17 cellular contexts compared by ENCODE assay signal in genomic region chr3:83601704-83602103, GRCh38.
"Had no signal": no experiment of that assay in that cellular context is flagged by ENCODE, and none has a peak within 500 bp of the region (broad histone marks: within the 10 kb centered on the region; RNA-seq: fewer than 3 reads in every experiment).

No MANE protein-coding gene starts in this region.

- H3K36me3 Mint-ChIP-seq: naive B cell, neural progenitor cell had no signal

- H3K4me2 ChIP-seq: neural progenitor cell had no signal

- H3K4me1 Mint-ChIP-seq: naive B cell, neural progenitor cell had no signal

- H3K27ac ChIP-seq: left ventricle myocardium inferior, neural progenitor cell, ovary, sigmoid colon, thoracic aorta had no signal

- H3K4me1 ChIP-seq: left ventricle myocardium inferior, sigmoid colon had no signal

- H3K4me3 Mint-ChIP-seq: dendritic cell treated with granulocyte-macrophage colony-stimulating factor and Interleukin-4, amounts not matched to agents 40 ng/mL and 50 ng/mL, for 4 days; naive B cell; neural progenitor cell had no signal

- H3K36me3 ChIP-seq: left ventricle myocardium inferior, neural progenitor cell, ovary, sigmoid colon, thoracic aorta had no signal

- H3K4me3 ChIP-seq: left ventricle myocardium inferior, neural progenitor cell, ovary, sigmoid colon, thoracic aorta had no signal

- H3K9ac ChIP-seq: neural progenitor cell had no signal

- ATAC-seq: activated CD4-positive, CD25-positive, alpha-beta regulatory T cell treated with anti-CD3 and anti-CD28 coated beads, Interleukin-2, amount 50 U/mL, for 24 hours had no signal

- DNase-seq: activated CD4-positive, alpha-beta T cell treated with anti-CD3 and anti-CD28 coated beads, Interleukin-2, amount 50 U/mL, for 1 hour; activated naive CD4-positive, alpha-beta T cell; activated T-cell treated with anti-CD3 and anti-CD28 coated beads for 4 hours; anterior cingulate cortex; cerebellar nuclear complex; effector memory CD4-positive, alpha-beta T cell; foreskin melanocyte; left ventricle myocardium inferior; naive B cell; ovary; sigmoid colon; stimulated activated CD4-positive, alpha-beta T cell treated with anti-CD3 and anti-CD28 coated beads, Interleukin-12 subunit alpha, Interleukin-12 subunit beta, amount 100 ng/mL, for 4 hours; stimulated activated CD4-positive, alpha-beta T cell treated with anti-CD3 and anti-CD28 coated beads, Interleukin-2, amount 100 ng/mL, for 24 hours had no signal

- H3K27me3 ChIP-seq: neural progenitor cell, ovary, sigmoid colon had no signal

- H3K9me3 ChIP-seq: ovary, thoracic aorta had no signal

- H2AFZ ChIP-seq: neural progenitor cell had no signal

- H3K27me3 Mint-ChIP-seq: dendritic cell treated with granulocyte-macrophage colony-stimulating factor and Interleukin-4, amounts not matched to agents 40 ng/mL and 50 ng/mL, for 4 days; naive B cell had no signal

- H3K27ac Mint-ChIP-seq: dendritic cell treated with granulocyte-macrophage colony-stimulating factor and Interleukin-4, amounts not matched to agents 40 ng/mL and 50 ng/mL, for 4 days; naive B cell; neural progenitor cell had no signal
